Comparison of ENCODE assay signal across 26 cellular contexts in the genomic region with DNA sequence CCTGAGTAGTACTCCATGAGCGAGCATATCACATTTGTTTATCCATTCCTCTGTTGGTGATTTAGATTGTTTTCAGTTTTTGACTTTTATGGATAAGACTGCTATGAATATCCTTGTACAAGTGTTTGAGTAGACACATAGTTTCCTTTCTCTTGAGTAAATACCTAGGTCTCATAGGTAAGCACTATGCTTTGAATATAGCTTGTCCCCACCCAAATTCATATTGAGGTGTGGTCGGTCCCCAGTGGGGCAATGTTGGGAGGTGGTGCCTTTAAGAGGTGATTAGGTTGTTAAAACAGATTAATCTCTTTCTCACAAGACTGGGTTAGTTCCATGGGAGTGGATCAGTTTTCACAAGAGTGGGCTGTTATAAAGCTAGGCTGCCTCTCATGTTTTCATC.
"Had no signal": no experiment of that assay in that cellular context is flagged by ENCODE, and none has a peak within 500 bp of the region (broad histone marks: within the 10 kb centered on the region; RNA-seq: fewer than 3 reads in every experiment).

No MANE protein-coding gene starts in this region.

- H3K27me3 ChIP-seq: esophagus muscularis mucosa, hepatocyte, sigmoid colon, upper lobe of right lung had no signal

- H3K36me3 ChIP-seq: esophagus muscularis mucosa, sigmoid colon, thoracic aorta, upper lobe of right lung had no signal

- H3K27me3 Mint-ChIP-seq: progenitor cell of endocrine pancreas; stimulated activated naive B cell treated with anti-CD40 and anti-IgM and Interleukin-4, amounts not matched to agents 10 μg/mL and 1 μg/mL and 100 μg/mL, for 72 hours had no signal

- H3K9me3 Mint-ChIP-seq: stimulated activated naive B cell treated with anti-CD40 and anti-IgM and Interleukin-4, amounts not matched to agents 10 μg/mL and 1 μg/mL and 100 μg/mL, for 72 hours had no signal

- H3K27ac ChIP-seq: coronary artery, esophagus muscularis mucosa, hepatocyte, sigmoid colon, thoracic aorta, upper lobe of right lung had no signal

- ATAC-seq: activated naive CD4-positive, alpha-beta T cell treated with anti-CD3 and anti-CD28 coated beads, Interleukin-2, amount 50 U/mL, for 72 hours; left ventricle myocardium superior; stimulated activated naive B cell treated with anti-CD40 and anti-IgM and Interleukin-4, amounts not matched to agents 10 μg/mL and 1 μg/mL and 100 μg/mL, for 72 hours; upper lobe of right lung had no signal

- H3K4me1 Mint-ChIP-seq: memory B cell; naive B cell; stimulated activated naive B cell treated with anti-CD40 and anti-IgM and Interleukin-4, amounts not matched to agents 10 μg/mL and 1 μg/mL and 100 μg/mL, for 72 hours had no signal

- H3K4me3 Mint-ChIP-seq: memory B cell; naive B cell; stimulated activated naive B cell treated with anti-CD40 and anti-IgM and Interleukin-4, amounts not matched to agents 10 μg/mL and 1 μg/mL and 100 μg/mL, for 72 hours had no signal

- H3K27ac Mint-ChIP-seq: memory B cell; naive B cell; progenitor cell of endocrine pancreas; stimulated activated naive B cell treated with anti-CD40 and anti-IgM and Interleukin-4, amounts not matched to agents 10 μg/mL and 1 μg/mL and 100 μg/mL, for 72 hours had no signal

- DNase-seq: activated CD4-positive, alpha-beta T cell treated with anti-CD3 and anti-CD28 coated beads for 4 hours; activated CD4-positive, alpha-beta T cell treated with anti-CD3 and anti-CD28 coated beads, Interleukin-2, amount 50 U/mL, for 48 hours; activated CD4-positive, CD25-positive, alpha-beta regulatory T cell; activated CD8-positive, alpha-beta memory T cell treated with anti-CD3 and anti-CD28 coated beads, Interleukin-2, amount 50 U/mL, for 48 hours; activated gamma-delta T cell; activated T-cell treated with anti-CD3 and anti-CD28 coated beads, Interleukin-2, amount 50 U/mL, for 48 hours; amniotic stem cell; glutamatergic neuron; left ventricle myocardium superior; naive B cell; retina; sigmoid colon; stimulated activated CD4-positive, alpha-beta T cell treated with anti-CD3 and anti-CD28 coated beads, Interleukin-15, amount 100 ng/mL, for 24 hours; stimulated activated CD4-positive, alpha-beta T cell treated with anti-CD3 and anti-CD28 coated beads, Interleukin-2, amount 100 ng/mL, for 48 hours; stimulated activated CD8-positive, alpha-beta memory T cell treated with anti-CD3 and anti-CD28 coated beads, Interleukin-4, amount 100 ng/mL, for 48 hours; stimulated activated naive B cell treated with anti-CD40 and anti-IgM and Interleukin-4, amounts not matched to agents 10 μg/mL and 1 μg/mL and 100 μg/mL, for 72 hours; T-helper 1 cell; upper lobe of right lung had no signal

- H3K4me3 ChIP-seq: coronary artery, esophagus muscularis mucosa, hepatocyte, sigmoid colon, smooth muscle cell, thoracic aorta, upper lobe of right lung had no signal

- H3K9me3 ChIP-seq: esophagus muscularis mucosa, sigmoid colon, thoracic aorta, upper lobe of right lung had no signal

- H3K4me1 ChIP-seq: upper lobe of right lung had no signal

- H3K36me3 Mint-ChIP-seq: activated naive CD4-positive, alpha-beta T cell treated with anti-CD3 and anti-CD28 coated beads, Interleukin-2, amount 50 U/mL, for 72 hours; memory B cell; stimulated activated naive B cell treated with anti-CD40 and anti-IgM and Interleukin-4, amounts not matched to agents 10 μg/mL and 1 μg/mL and 100 μg/mL, for 72 hours had no signal
